Comparison of ENCODE assay signal across 22 cellular contexts in the genomic region with DNA sequence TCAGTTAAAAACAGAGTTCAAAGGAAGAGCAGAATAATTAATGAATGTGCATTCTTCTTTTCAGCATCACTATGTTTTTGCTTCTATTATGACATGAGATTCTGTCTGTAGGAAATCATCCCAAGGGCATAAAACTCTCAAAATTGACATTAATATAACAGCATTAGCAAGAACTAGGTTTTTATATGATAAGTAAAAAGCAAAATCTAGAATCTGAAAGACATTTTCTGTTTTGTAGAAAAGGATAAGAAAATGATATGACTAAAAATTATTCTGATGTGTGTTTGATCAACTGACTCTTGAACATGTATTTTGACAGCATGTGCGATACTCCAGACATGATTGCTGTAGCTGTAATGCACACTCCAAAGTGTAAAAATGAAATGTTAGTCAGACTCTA.
"Had no signal": no experiment of that assay in that cellular context is flagged by ENCODE, and none has a peak within 500 bp of the region (broad histone marks: within the 10 kb centered on the region; RNA-seq: fewer than 3 reads in every experiment).

No MANE protein-coding gene starts in this region.

- H3K27ac ChIP-seq: dorsolateral prefrontal cortex, gastrocnemius medialis, lower lobe of right lung, pancreas, right lobe of liver, stomach, testis, tibial artery had no signal

- H3K36me3 Mint-ChIP-seq: stimulated activated effector memory CD8-positive, alpha-beta T cell treated with anti-CD3 and anti-CD28 coated beads, Interleukin-12 subunit alpha, Interleukin-12 subunit beta, amount 100 ng/mL, for 72 hours; type B pancreatic cell had no signal

- DNase-seq: cerebellar nuclear complex; dorsolateral prefrontal cortex; effector CD4-positive, alpha-beta T cell; gastrocnemius medialis; head of caudate nucleus; left ventricle myocardium superior; lower lobe of right lung; nucleus accumbens; pancreas; right lobe of liver; stimulated activated CD4-positive, alpha-beta T cell treated with anti-CD3 and anti-CD28 coated beads, Interleukin-12 subunit alpha, Interleukin-12 subunit beta, amount 100 ng/mL, for 4 hours; stimulated activated CD4-positive, alpha-beta T cell treated with anti-CD3 and anti-CD28 coated beads, Interleukin-1b, Interleukin-23, amount 100 ng/mL, for 48 hours; stimulated activated CD4-positive, alpha-beta T cell treated with anti-CD3 and anti-CD28 coated beads, Interleukin-4, amount 100 ng/mL, for 24 hours; stimulated activated naive CD4-positive, alpha-beta T cell treated with Interleukin-2 at 50 U/mL for 16 hours; stomach; testis; tibial artery had no signal

- H3K9me3 Mint-ChIP-seq: nephron, type B pancreatic cell had no signal

- ATAC-seq: gastrocnemius medialis, left ventricle myocardium superior, lower lobe of right lung, pancreas, right lobe of liver had no signal

- H3K27me3 ChIP-seq: dorsolateral prefrontal cortex, gastrocnemius medialis, pancreas, right lobe of liver, stomach, testis, tibial artery had no signal

- H3K27ac Mint-ChIP-seq: nephron; stimulated activated effector memory CD8-positive, alpha-beta T cell treated with anti-CD3 and anti-CD28 coated beads, Interleukin-12 subunit alpha, Interleukin-12 subunit beta, amount 100 ng/mL, for 72 hours; type B pancreatic cell had no signal

- H3K27me3 Mint-ChIP-seq: type B pancreatic cell had no signal

- H3K4me3 Mint-ChIP-seq: nephron; stimulated activated effector memory CD8-positive, alpha-beta T cell treated with anti-CD3 and anti-CD28 coated beads, Interleukin-12 subunit alpha, Interleukin-12 subunit beta, amount 100 ng/mL, for 72 hours; type B pancreatic cell had no signal

- H3K4me1 ChIP-seq: lower lobe of right lung, pancreas, right lobe of liver, stomach, testis had no signal

- H3K4me3 ChIP-seq: dorsolateral prefrontal cortex, gastrocnemius medialis, lower lobe of right lung, pancreas, right lobe of liver, smooth muscle cell, stomach, testis, tibial artery had no signal

- H3K4me1 Mint-ChIP-seq: stimulated activated effector memory CD8-positive, alpha-beta T cell treated with anti-CD3 and anti-CD28 coated beads, Interleukin-12 subunit alpha, Interleukin-12 subunit beta, amount 100 ng/mL, for 72 hours had no signal

- H3K36me3 ChIP-seq: gastrocnemius medialis, lower lobe of right lung, pancreas, right lobe of liver, stomach, tibial artery had no signal

- FAIRE-seq: keratinocyte, pancreas had no signal
